ENCODE assay signal across 18 cellular contexts in the genomic region with DNA sequence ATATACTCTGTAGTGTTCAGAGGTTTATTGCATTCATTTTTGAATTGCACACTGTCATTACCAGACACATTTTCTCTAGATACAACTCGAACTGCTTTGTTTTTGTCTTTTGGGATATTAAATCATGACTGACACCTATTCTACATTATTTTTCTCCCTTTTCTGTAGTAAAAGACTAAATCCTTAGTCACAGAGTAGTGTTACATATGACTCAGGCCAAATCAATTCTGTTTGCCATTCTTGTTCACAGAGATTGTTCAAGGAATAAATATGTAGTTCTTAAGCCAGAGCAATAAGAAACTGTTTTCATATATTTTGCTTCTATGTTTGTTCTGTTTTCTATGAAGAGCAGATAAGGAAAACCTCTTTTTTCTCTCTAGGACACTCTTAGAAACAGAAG.
A peak's percentile ranks its signal among the peaks of the same experiment; 100 is the strongest.
DNase-seq lines count a peak whose midpoint lies in the region; FAIRE-seq and TF ChIP-seq lines count a peak whose summit lies in the region.
"Had no signal": no experiment of that assay in that cellular context is flagged by ENCODE, and none has a peak within 500 bp of the region (broad histone marks: within the 10 kb centered on the region; RNA-seq: fewer than 3 reads in every experiment).

No MANE protein-coding gene starts in this region.

- no peaks in the 10 kb centered on the region for H3F3A ChIP-seq in smooth muscle cell (ENCODE audit: low read depth)

- H3K4me3 ChIP-seq in fibroblast of the aortic adventitia (ENCODE audit: low read depth, low read length), result no peak overlapping the region
- no peak overlapping the region for H3K4me3 ChIP-seq in smooth muscle cell
- H3K4me3 ChIP-seq: adrenal gland, GM23248, lung, SJSA1, transverse colon had no signal

- peak overlapping the region; percentile 68 for H3K27ac ChIP-seq in smooth muscle cell (ENCODE audit: low read depth)
- H3K27ac ChIP-seq: adrenal gland, GM23248, SJSA1, transverse colon had no signal

- no peak overlapping the region for H3K9ac ChIP-seq in smooth muscle cell (ENCODE audit: low read depth)
- H3K9ac ChIP-seq: GM23248 had no signal

- H3K4me2 ChIP-seq in smooth muscle cell, result no peak overlapping the region

- no peaks in the 10 kb centered on the region for H3K79me2 ChIP-seq in smooth muscle cell (ENCODE audit: low read depth)

- no peaks in the 10 kb centered on the region for H3K36me3 ChIP-seq in smooth muscle cell (ENCODE audit: low read depth)
- H3K36me3 ChIP-seq: adrenal gland, SJSA1, transverse colon had no signal

- FAIRE-seq in RCC 7860 (lab: Jason Lieb, UNC), result no peak

- no peaks in the 10 kb centered on the region for H4K20me1 ChIP-seq in smooth muscle cell (ENCODE audit: low read depth)

- DNase-seq in HS-5 (ENCODE audit: low read depth) (peak; percentile 67), RPMI7951 (ENCODE audit: low read depth) (peak; percentile 11), fibroblast of the aortic adventitia (ENCODE audit: low read depth) (peak; percentile 19), smooth muscle cell (lab: John Stamatoyannopoulos, UW; ENCODE audit: unreplicated experiment) (no peak), GM10266 (ENCODE audit: extremely low spot score) (no peak), SHP77 treated with DMSO at 0.1 percent for 48 hours (lab: John Stamatoyannopoulos, UW) (no peak), RCC 7860 (ENCODE audit: low spot score) (no peak)
- DNase-seq: activated CD4-positive, alpha-beta T cell treated with anti-CD3 and anti-CD28 coated beads for 1 hour; activated T-cell treated with anti-CD3 and anti-CD28 coated beads, Interleukin-2, amount 50 U/mL, for 24 hours; adrenal gland; CD8-positive, alpha-beta T cell; endodermal cell; GM23248; NCI-H2029; NCI-H748 treated with DMSO at 0.1 percent for 48 hours; transverse colon had no signal

- 47% methylated on average over 1 of the region's 1 CpG for WGBS in smooth muscle cell (ENCODE audit: low lambda C conversion rate)

- no peaks in the 10 kb centered on the region for H3K4me1 ChIP-seq in smooth muscle cell (ENCODE audit: low read depth)
- H3K4me1 ChIP-seq: adrenal gland, SJSA1, transverse colon had no signal

- H2AFZ ChIP-seq in smooth muscle cell (ENCODE audit: low read depth), result peak overlapping the region; percentile 50
- H2AFZ ChIP-seq: GM23248 had no signal

- TF ChIP-seq CTCF in fibroblast of the aortic adventitia (IDR thresholded peaks at IDR 0.05; ENCODE audit: insufficient read depth, low read length) (no peak), smooth muscle cell (IDR thresholded peaks at IDR 0.05; ENCODE audit: borderline replicate concordance, insufficient read depth, poor library complexity, severe bottlenecking) (no peak), GM10266 (IDR thresholded peaks at IDR 0.05; ENCODE audit: control insufficient read depth, insufficient read depth, low read depth, missing control alignments) (no peak)

- H3K27me3 ChIP-seq in smooth muscle cell (ENCODE audit: low read depth), result no peaks in the 10 kb centered on the region
- H3K27me3 ChIP-seq: adrenal gland, SJSA1, transverse colon had no signal

- no peaks in the 10 kb centered on the region for H3K9me3 ChIP-seq in smooth muscle cell (replicated peaks; ENCODE audit: low read depth)
- H3K9me3 ChIP-seq: SJSA1, transverse colon had no signal

Comparison
In these comparisons a context has a peak if more than half of its experiments do, and no peak if none do; other contexts are left out.
1. DNase-seq: peak in HS-5 (single experiment), RPMI7951 (single experiment) and fibroblast of the aortic adventitia (single experiment); none in smooth muscle cell (single experiment), GM10266 (single experiment), SHP77 treated with DMSO at 0.1 percent for 48 hours (single experiment) and RCC 7860 (single experiment).